Comparison of ENCODE assay signal across 13 cellular contexts in the genomic region with DNA sequence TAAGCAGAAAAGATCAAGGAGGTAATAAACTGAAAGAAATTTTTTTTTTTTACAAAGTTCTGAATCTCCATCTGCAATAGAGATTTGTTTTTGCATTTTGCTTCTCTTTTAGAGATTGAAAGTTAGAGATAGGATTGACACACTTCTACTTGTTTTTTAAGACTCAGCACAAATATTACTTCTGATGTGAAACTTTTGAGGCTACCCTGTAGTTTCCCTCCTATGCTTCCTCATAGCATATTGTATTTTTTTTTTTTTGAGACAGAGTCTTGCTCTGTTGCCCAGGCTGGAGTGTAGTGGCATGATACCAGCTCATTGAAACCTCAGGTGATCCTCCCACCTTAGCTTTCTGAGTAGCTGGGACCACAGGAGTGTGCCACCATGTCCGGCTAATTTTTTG. TPM values are rescaled to one million over a fixed set of nuclear protein-coding genes. Genes with fewer than 3 reads are reported as not detected.
DNase-seq lines count a peak whose midpoint lies in the region; ATAC-seq and TF ChIP-seq lines count a peak whose summit lies in the region.
"Had no signal": no experiment of that assay in that cellular context is flagged by ENCODE, and none has a peak within 500 bp of the region (broad histone marks: within the 10 kb centered on the region; RNA-seq: fewer than 3 reads in every experiment).

No MANE protein-coding gene starts in this region.

- no peaks in the 10 kb centered on the region for H3K27me3 ChIP-seq in tibial nerve
- no peaks in the 10 kb centered on the region for H3K27me3 ChIP-seq in aorta (ENCODE audit: control insufficient read depth in 1 of 2, insufficient read depth in 2 of 2, low read length in 1 of 2)

- no peaks in the 10 kb centered on the region for H3K9me3 Mint-ChIP-seq in activated T-cell treated with anti-CD3 and anti-CD28 coated beads, Interleukin-2, amount 50 U/mL, for 72 hours
- H3K9me3 Mint-ChIP-seq in activated naive CD8-positive, alpha-beta T cell (ENCODE audit: low read depth): no peaks in the 10 kb centered on the region

- H3K27ac Mint-ChIP-seq in activated T-cell treated with anti-CD3 and anti-CD28 coated beads, Interleukin-2, amount 50 U/mL, for 72 hours: peak overlapping the region; percentile 90
- peak overlapping the region; percentile 92 for H3K27ac Mint-ChIP-seq in activated naive CD8-positive, alpha-beta T cell

- H3K27ac ChIP-seq in tibial nerve: peak overlapping the region in 3 of 4 donors; percentile 32 to 48 (median 46)
- no peak overlapping the region for H3K27ac ChIP-seq in aorta (ENCODE audit: low read depth in 1 of 2, low read length in 2 of 2)
- H3K27ac ChIP-seq: coronary artery had no signal

- peaks cover 0 to 3% (median 0%) of the 10 kb centered on the region in 4 donors for H3K4me1 ChIP-seq in tibial nerve
- H3K4me1 ChIP-seq in aorta (ENCODE audit: control insufficient read depth in 1 of 2, insufficient read depth in 2 of 2, low read length in 2 of 2): no peaks in the 10 kb centered on the region

- TF ChIP-seq POLR2A in tibial nerve (IDR thresholded peaks at IDR 0.05): no peak

- no peak for TF ChIP-seq CTCF in tibial nerve (IDR thresholded peaks at IDR 0.05)

- no peak for DNase-seq in activated T-cell treated with anti-CD3 and anti-CD28 coated beads, Interleukin-2, amount 50 U/mL, for 72 hours
- no peak for DNase-seq in activated T-cell treated with anti-CD3 and anti-CD28 coated beads, Interleukin-2, amount 50 U/mL, for 1 hour
- DNase-seq in tibial nerve (ENCODE audit: low spot score in 2 of 2) (no peak), aorta (no peak), NCI-H2196 treated with DMSO at 0.1 percent for 48 hours (lab: John Stamatoyannopoulos, UW; ENCODE audit: unreplicated experiment) (no peak)
- DNase-seq: AML-193, head of caudate nucleus, NCI-H187, SIG-M5 had no signal

- peak; percentile 55 to 61 for ATAC-seq in activated T-cell treated with anti-CD3 and anti-CD28 coated beads, Interleukin-2, amount 50 U/mL, for 72 hours (replicated peaks in 1 of 2)
- ATAC-seq in HG03045 (IDR thresholded peaks at IDR 0.05; ENCODE audit: unreplicated experiment): peak; percentile 65
- ATAC-seq in aorta (ENCODE audit: low FRiP score): no peak
- ATAC-seq in GM18861 (IDR thresholded peaks at IDR 0.05; ENCODE audit: unreplicated experiment): no peak

- peak overlapping the region; percentile 68 to 87 for H3K4me3 Mint-ChIP-seq in activated T-cell treated with anti-CD3 and anti-CD28 coated beads, Interleukin-2, amount 50 U/mL, for 72 hours
- peak overlapping the region; percentile 83 for H3K4me3 Mint-ChIP-seq in activated naive CD8-positive, alpha-beta T cell

- intact Hi-C loops in aorta (cut with DNase I): no loop called here

- H3K9me3 ChIP-seq in tibial nerve: no peaks in the 10 kb centered on the region
- H3K9me3 ChIP-seq in aorta (ENCODE audit: control insufficient read depth, low read length): no peaks in the 10 kb centered on the region

- no peaks in the 10 kb centered on the region for H3K36me3 Mint-ChIP-seq in activated T-cell treated with anti-CD3 and anti-CD28 coated beads, Interleukin-2, amount 50 U/mL, for 72 hours (ENCODE audit: insufficient read depth in 2 of 2)
- H3K36me3 Mint-ChIP-seq in activated naive CD8-positive, alpha-beta T cell: no peaks in the 10 kb centered on the region

- peaks cover 15% of the 10 kb centered on the region for H3K4me1 Mint-ChIP-seq in activated T-cell treated with anti-CD3 and anti-CD28 coated beads, Interleukin-2, amount 50 U/mL, for 72 hours (ENCODE audit: low read depth)
- H3K4me1 Mint-ChIP-seq in activated naive CD8-positive, alpha-beta T cell (ENCODE audit: low read depth): peaks cover 15% of the 10 kb centered on the region

- H3K4me3 ChIP-seq in tibial nerve (no peak overlapping the region), aorta (ENCODE audit: low read length in 2 of 2) (no peak overlapping the region)

- no peaks in the 10 kb centered on the region for H3K27me3 Mint-ChIP-seq in activated T-cell treated with anti-CD3 and anti-CD28 coated beads, Interleukin-2, amount 50 U/mL, for 72 hours (ENCODE audit: low read depth)
- no peaks in the 10 kb centered on the region for H3K27me3 Mint-ChIP-seq in activated naive CD8-positive, alpha-beta T cell

- no peak for TF ChIP-seq EP300 in tibial nerve (IDR thresholded peaks at IDR 0.05)

- H3K36me3 ChIP-seq in tibial nerve (no peaks in the 10 kb centered on the region), aorta (ENCODE audit: control insufficient read depth in 1 of 2, insufficient read depth in 2 of 2, low read length in 1 of 2) (no peaks in the 10 kb centered on the region)

- WGBS in tibial nerve, 2 donors: 100% methylated on average over 1 of the region's 1 CpG
- 94 to 100% methylated on average over 1 of the region's 1 CpG for WGBS in aorta, 2 donors

RNA-seq across cellular contexts. Expression of a gene that starts 32.1 kb away (rescaled TPM):
- 10 to 100 TPM; 12.1 to 13.1 TPM for total RNA-seq in activated T-cell treated with anti-CD3 and anti-CD28 coated beads, Interleukin-2, amount 50 U/mL, for 72 hours
- total RNA-seq in tibial nerve (10 to 100 TPM; 31.2 to 43.5 (median 35.3) TPM), aorta (10 to 100 TPM; 14.4 to 17.5 TPM)
- polyA plus RNA-seq in aorta: 10 to 100 TPM in 1 of 2 donors, 1 to 10 TPM in 1; 6.1 to 10.5 TPM

Comparison
In these comparisons a context has a peak if more than half of its experiments do, and no peak if none do; other contexts are left out.
1. ATAC-seq: peak in activated T-cell treated with anti-CD3 and anti-CD28 coated beads, Interleukin-2, amount 50 U/mL, for 72 hours (2 of 2) and HG03045 (single experiment); none in aorta (single experiment) and GM18861 (single experiment).
2. H3K27ac ChIP-seq: peak in tibial nerve (3 of 4); none in aorta (0 of 2).